In the genomic region with DNA sequence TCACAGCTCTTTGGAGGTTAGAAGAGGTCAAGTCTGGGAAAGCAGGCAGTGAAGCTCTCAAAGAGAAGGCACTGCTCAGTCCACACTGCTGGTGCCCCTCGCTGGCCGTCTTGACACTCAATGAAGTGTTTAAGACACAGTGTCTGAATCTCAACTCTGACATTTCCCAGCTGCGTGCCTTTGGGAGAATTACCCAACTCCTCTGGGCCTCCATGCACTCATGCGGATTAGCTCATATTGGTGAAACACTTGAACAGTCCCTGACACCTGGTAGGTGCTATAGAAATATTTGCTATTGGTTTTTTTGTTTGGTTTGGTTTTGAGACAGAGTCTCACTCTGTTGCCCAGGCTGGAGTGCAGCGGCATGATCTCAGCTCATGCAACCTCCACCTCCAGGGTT, we compare ENCODE assay signal across 30 cellular contexts.
"Had no signal": no experiment of that assay in that cellular context is flagged by ENCODE, and none has a peak within 500 bp of the region (broad histone marks: within the 10 kb centered on the region; RNA-seq: fewer than 3 reads in every experiment).

No MANE protein-coding gene starts in this region.

- H3K4me3 ChIP-seq: body of pancreas, colonic mucosa, esophagus squamous epithelium, left ventricle myocardium inferior, pancreas, psoas muscle, sigmoid colon, stomach, tibial artery had no signal

- H3K27me3 ChIP-seq: body of pancreas, colonic mucosa, esophagus squamous epithelium, pancreas, sigmoid colon, stomach, tibial artery had no signal

- H3K27ac Mint-ChIP-seq: activated CD4-positive, alpha-beta T cell treated with anti-CD3 and anti-CD28 coated beads for 36 hours; activated CD8-positive, alpha-beta memory T cell treated with anti-CD3 and anti-CD28 coated beads, Interleukin-2, amount 10 ng/mL, durations not matched to agents 7 days and 5 days; activated CD8-positive, alpha-beta T cell treated with anti-CD3 and anti-CD28 coated beads, Interleukin-2, amount 10 ng/mL, durations not matched to agents 7 days and 5 days; activated naive CD8-positive, alpha-beta T cell; activated T-cell treated with anti-CD3 and anti-CD28 coated beads, Interleukin-2, amount 50 U/mL, for 72 hours; mesothelial cell of epicardium; stimulated activated memory B cell treated with anti-CD40 and anti-IgM and Interleukin-4, amounts not matched to agents 10 μg/mL and 1 μg/mL and 100 μg/mL, for 72 hours; T-helper 2 cell treated with Interferon-gamma antibody and Interleukin-4, amounts not matched to agents 5 μg/mL and 100 μg/mL, for 36 hours had no signal

- H3K27ac ChIP-seq: colonic mucosa, epithelial cell of prostate, esophagus squamous epithelium, left ventricle myocardium inferior, psoas muscle, sigmoid colon, stomach, tibial artery had no signal

- H3K9me3 ChIP-seq: body of pancreas, colonic mucosa, esophagus squamous epithelium, left ventricle myocardium inferior, pancreas, psoas muscle, sigmoid colon, stomach, tibial artery had no signal

- H3K27me3 Mint-ChIP-seq: activated CD4-positive, alpha-beta T cell treated with anti-CD3 and anti-CD28 coated beads for 36 hours had no signal

- ATAC-seq: activated CD4-positive, alpha-beta T cell treated with anti-CD3 and anti-CD28 coated beads for 36 hours; activated CD8-positive, alpha-beta memory T cell treated with anti-CD3 and anti-CD28 coated beads, Interleukin-2, amount 10 ng/mL, durations not matched to agents 7 days and 5 days; activated CD8-positive, alpha-beta T cell treated with anti-CD3 and anti-CD28 coated beads, Interleukin-2, amount 10 ng/mL, durations not matched to agents 7 days and 5 days; activated T-cell treated with anti-CD3 and anti-CD28 coated beads, Interleukin-2, amount 50 U/mL, for 72 hours; stimulated activated memory B cell treated with anti-CD40 and anti-IgM and Interleukin-4, amounts not matched to agents 10 μg/mL and 1 μg/mL and 100 μg/mL, for 72 hours had no signal

- H3K9me3 Mint-ChIP-seq: activated T-cell treated with anti-CD3 and anti-CD28 coated beads, Interleukin-2, amount 50 U/mL, for 72 hours; naive B cell; stimulated activated memory B cell treated with anti-CD40 and anti-IgM and Interleukin-4, amounts not matched to agents 10 μg/mL and 1 μg/mL and 100 μg/mL, for 72 hours; T-helper 2 cell treated with Interferon-gamma antibody and Interleukin-4, amounts not matched to agents 5 μg/mL and 100 μg/mL, for 36 hours had no signal

- H3K36me3 ChIP-seq: colonic mucosa, esophagus squamous epithelium, left ventricle myocardium inferior, pancreas, sigmoid colon, stomach, tibial artery had no signal

- H3K36me3 Mint-ChIP-seq: activated CD8-positive, alpha-beta memory T cell treated with anti-CD3 and anti-CD28 coated beads, Interleukin-2, amount 10 ng/mL, durations not matched to agents 7 days and 5 days; activated naive CD8-positive, alpha-beta T cell; mesothelial cell of epicardium; naive B cell; stimulated activated memory B cell treated with anti-CD40 and anti-IgM and Interleukin-4, amounts not matched to agents 10 μg/mL and 1 μg/mL and 100 μg/mL, for 72 hours had no signal

- DNase-seq: activated CD4-positive, alpha-beta T cell treated with anti-CD3 and anti-CD28 coated beads for 36 hours; activated CD4-positive, CD25-positive, alpha-beta regulatory T cell; activated CD8-positive, alpha-beta memory T cell treated with anti-CD3 and anti-CD28 coated beads, Interleukin-2, amount 10 ng/mL, durations not matched to agents 7 days and 5 days; activated CD8-positive, alpha-beta T cell treated with anti-CD3 and anti-CD28 coated beads, Interleukin-2, amount 10 ng/mL, durations not matched to agents 7 days and 5 days; activated naive CD4-positive, alpha-beta T cell treated with Interleukin-2 at 50 U/mL for 16 hours; activated T-cell treated with anti-CD3 and anti-CD28 coated beads for 4 hours; activated T-cell treated with anti-CD3 and anti-CD28 coated beads, Interleukin-2, amount 50 U/mL, for 72 hours; aorta; cerebellar nuclear complex; colonic mucosa; effector CD8-positive, alpha-beta T cell; esophagus squamous epithelium; foreskin melanocyte; left ventricle myocardium inferior; naive B cell; nucleus accumbens; psoas muscle; sigmoid colon; small intestine; stimulated activated CD4-positive, alpha-beta T cell treated with anti-CD3 and anti-CD28 coated beads, Interleukin-4, amount 100 ng/mL, for 4 hours; stimulated activated CD8-positive, alpha-beta memory T cell treated with anti-CD3 and anti-CD28 coated beads, Interleukin-4, amount 100 ng/mL, for 48 hours; stomach; tibial artery had no signal

- H3K4me1 Mint-ChIP-seq: activated CD4-positive, alpha-beta T cell treated with anti-CD3 and anti-CD28 coated beads for 36 hours; activated CD8-positive, alpha-beta memory T cell treated with anti-CD3 and anti-CD28 coated beads, Interleukin-2, amount 10 ng/mL, durations not matched to agents 7 days and 5 days; mesothelial cell of epicardium; naive B cell; stimulated activated memory B cell treated with anti-CD40 and anti-IgM and Interleukin-4, amounts not matched to agents 10 μg/mL and 1 μg/mL and 100 μg/mL, for 72 hours had no signal

- H3K4me1 ChIP-seq: colonic mucosa, esophagus squamous epithelium, left ventricle myocardium inferior, psoas muscle, tibial artery had no signal

- H3K4me3 Mint-ChIP-seq: activated CD4-positive, alpha-beta T cell treated with anti-CD3 and anti-CD28 coated beads for 36 hours; activated CD8-positive, alpha-beta memory T cell treated with anti-CD3 and anti-CD28 coated beads, Interleukin-2, amount 10 ng/mL, durations not matched to agents 7 days and 5 days; activated CD8-positive, alpha-beta T cell treated with anti-CD3 and anti-CD28 coated beads, Interleukin-2, amount 10 ng/mL, durations not matched to agents 7 days and 5 days; activated naive CD8-positive, alpha-beta T cell; activated T-cell treated with anti-CD3 and anti-CD28 coated beads, Interleukin-2, amount 50 U/mL, for 72 hours; mesothelial cell of epicardium; naive B cell; stimulated activated memory B cell treated with anti-CD40 and anti-IgM and Interleukin-4, amounts not matched to agents 10 μg/mL and 1 μg/mL and 100 μg/mL, for 72 hours; T-helper 2 cell treated with Interferon-gamma antibody and Interleukin-4, amounts not matched to agents 5 μg/mL and 100 μg/mL, for 36 hours had no signal
